ENCODE assay signal across 10 cellular contexts in genomic region chr1:45518910-45519309, GRCh38. TPM values are rescaled to one million over a fixed set of nuclear protein-coding genes. Genes with fewer than 3 reads are reported as not detected.
A peak's percentile ranks its signal among the peaks of the same experiment; 100 is the strongest.
DNase-seq lines count a peak whose midpoint lies in the region; ATAC-seq and TF ChIP-seq lines count a peak whose summit lies in the region.
"Had no signal": no experiment of that assay in that cellular context is flagged by ENCODE, and none has a peak within 500 bp of the region (broad histone marks: within the 10 kb centered on the region; RNA-seq: fewer than 3 reads in every experiment).

No MANE protein-coding gene starts in this region.

- H2BK12ac ChIP-seq in mesenchymal stem cell (ENCODE audit: low read length in 2 of 2) = no peak overlapping the region

- no peak overlapping the region for H3K18ac ChIP-seq in mesenchymal stem cell (ENCODE audit: low read depth in 1 of 2, low read length in 2 of 2)

- H2AFZ ChIP-seq in mesenchymal stem cell (ENCODE audit: low read depth, low read length) = no peak overlapping the region

- H3K36me3 ChIP-seq in HUES6 (ENCODE audit: control insufficient read depth, insufficient read depth, low read length) (peaks cover 55% of the 10 kb centered on the region), mesenchymal stem cell (ENCODE audit: control insufficient read depth in 1 of 2, insufficient read depth in 2 of 2, low read depth in 1 of 2, low read length in 2 of 2) (peaks cover 30 to 43% of the 10 kb centered on the region in 2 experiments)

- WGBS in mesenchymal stem cell = 100% methylated on average over 1 of the region's 1 CpG

- no peak overlapping the region for H3K27ac ChIP-seq in HUES6 (ENCODE audit: low read depth, low read length)
- no peak overlapping the region for H3K27ac ChIP-seq in mesenchymal stem cell (ENCODE audit: low read length, poor library complexity, severe bottlenecking)
- H3K27ac ChIP-seq: left lung had no signal

- no peaks in the 10 kb centered on the region for H3K9me3 ChIP-seq in HUES6 (ENCODE audit: control insufficient read depth, insufficient read depth, low read depth, low read length)
- H3K9me3 ChIP-seq in mesenchymal stem cell (ENCODE audit: control insufficient read depth, low read length) = no peaks in the 10 kb centered on the region
- H3K9me3 ChIP-seq: left lung, tibial artery had no signal

- DNase-seq in AG10803 (ENCODE audit: low read depth) (no peak), astrocyte of the cerebellum (ENCODE audit: low read depth) (no peak), mesenchymal stem cell (no peak), NCI-H1048 (lab: John Stamatoyannopoulos, UW) (no peak), islet precursor cell (no peak)
- DNase-seq: left lung, tibial artery had no signal

- no peak overlapping the region for H4K91ac ChIP-seq in mesenchymal stem cell (ENCODE audit: low read length)

- H3K23ac ChIP-seq in mesenchymal stem cell (ENCODE audit: low read length in 2 of 2) = no peak overlapping the region

- peak overlapping the region; percentile 3; the same call in 1 of the 2 replicates for H3K4me3 ChIP-seq in AG10803 (ENCODE audit: low read length)
- H3K4me3 ChIP-seq in HUES6 (ENCODE audit: low read depth, low read length) = peak overlapping the region; percentile 85; the same call in 1 of the 2 replicates
- H3K4me3 ChIP-seq in astrocyte of the cerebellum (ENCODE audit: low read depth, low read length) = peak overlapping the region; percentile 21
- H3K4me3 ChIP-seq in mesenchymal stem cell (ENCODE audit: insufficient read depth in 1 of 2, low read depth in 1 of 2, low read length in 2 of 2) = peak overlapping the region in 1 of 2 experiments; percentile 97

- no peak overlapping the region for H2BK15ac ChIP-seq in mesenchymal stem cell (ENCODE audit: low read depth, poor library complexity, severe bottlenecking)

- H2AK5ac ChIP-seq in mesenchymal stem cell (ENCODE audit: low read length, severe bottlenecking) = no peak overlapping the region

- H3K14ac ChIP-seq in mesenchymal stem cell (ENCODE audit: low read length in 2 of 2) = no peak overlapping the region

- no peak overlapping the region for H3K4me2 ChIP-seq in mesenchymal stem cell (ENCODE audit: low read length, poor library complexity, severe bottlenecking)

- TF ChIP-seq CTCF in AG10803 (conservative IDR thresholded peaks at IDR 0.05; ENCODE audit: low read length) (no peak), astrocyte of the cerebellum (IDR thresholded peaks at IDR 0.05; ENCODE audit: low read depth, low read length, missing control alignments) (no peak)

- ATAC-seq in GM21529 (IDR thresholded peaks at IDR 0.05; ENCODE audit: unreplicated experiment) (no peak), HG02759 (IDR thresholded peaks at IDR 0.05; ENCODE audit: unreplicated experiment) (no peak)
- ATAC-seq: left lung had no signal

- no peak overlapping the region for H3K4ac ChIP-seq in mesenchymal stem cell (ENCODE audit: low read depth in 1 of 2, low read length in 2 of 2)

- in situ Hi-C loops in astrocyte of the cerebellum (cut with HindIII; ENCODE audit: low sequenced_read_pairs) = no loop called here

- H3K4me1 ChIP-seq in HUES6 (ENCODE audit: control insufficient read depth, insufficient read depth, low read length) = peaks cover 18% of the 10 kb centered on the region
- H3K4me1 ChIP-seq in mesenchymal stem cell (ENCODE audit: control insufficient read depth, insufficient read depth, low read depth, low read length) = peaks cover 5% of the 10 kb centered on the region

- H3K9ac ChIP-seq in HUES6 (ENCODE audit: low read length) (no peak overlapping the region), mesenchymal stem cell (ENCODE audit: low read length) (peak overlapping the region; percentile 41)

- no peak overlapping the region for H4K8ac ChIP-seq in mesenchymal stem cell (ENCODE audit: low read length)

- H3K79me1 ChIP-seq in mesenchymal stem cell (replicated peaks; ENCODE audit: low read length, poor library complexity, severe bottlenecking) = no peaks in the 10 kb centered on the region

- H3K27me3 ChIP-seq in HUES6 (ENCODE audit: control insufficient read depth, insufficient read depth, low read length) (no peaks in the 10 kb centered on the region), mesenchymal stem cell (ENCODE audit: control insufficient read depth in 1 of 2, insufficient read depth in 1 of 2, low read length in 2 of 2) (no peaks in the 10 kb centered on the region)
- H3K27me3 ChIP-seq: tibial artery had no signal

- H2BK5ac ChIP-seq in mesenchymal stem cell (ENCODE audit: low read depth, low read length, poor library complexity, severe bottlenecking) = no peak overlapping the region

- H2BK120ac ChIP-seq in mesenchymal stem cell (ENCODE audit: low read depth, low read length) = no peak overlapping the region

RNA-seq across cellular contexts. Expression of gene PRDX1, which starts 2.8 kb away (rescaled TPM):
- polyA plus RNA-seq in mesenchymal stem cell (2013, experiment 1 of 2) = 543 TPM
- 562 TPM for polyA plus RNA-seq in mesenchymal stem cell (2013, experiment 2 of 2)

RNA-seq across cellular contexts. Expression of gene MMACHC, which starts 18.8 kb away (rescaled TPM):
- 4.6 TPM for polyA plus RNA-seq in mesenchymal stem cell (2013, experiment 1 of 2)
- polyA plus RNA-seq in mesenchymal stem cell (2013, experiment 2 of 2) = 5.7 TPM

RNA-seq across cellular contexts. Expression of gene CCDC163, which starts 19.0 kb away (rescaled TPM):
- 1.6 TPM for polyA plus RNA-seq in mesenchymal stem cell (2013, experiment 1 of 2)
- polyA plus RNA-seq in mesenchymal stem cell (2013, experiment 2 of 2) = 1.9 TPM

RNA-seq across cellular contexts. Expression of gene TESK2, which starts 27.9 kb away (rescaled TPM):
- polyA plus RNA-seq in mesenchymal stem cell (2013, experiment 1 of 2) = 4.2 TPM
- polyA plus RNA-seq in mesenchymal stem cell (2013, experiment 2 of 2) = 4.2 TPM

RNA-seq across cellular contexts. Expression of gene AKR1A1, which starts 31.7 kb away (rescaled TPM):
- polyA plus RNA-seq in mesenchymal stem cell (2013, experiment 1 of 2) = 163 TPM
- 181 TPM for polyA plus RNA-seq in mesenchymal stem cell (2013, experiment 2 of 2)
